In genomic region chr10:27969931-27970330, GRCh38 we compare ENCODE assay signal across 7 cellular contexts. TPM values are rescaled to one million over a fixed set of nuclear protein-coding genes. Genes with fewer than 3 reads are reported as not detected.
"Had no signal": no experiment of that assay in that cellular context is flagged by ENCODE, and none has a peak within 500 bp of the region (broad histone marks: within the 10 kb centered on the region; RNA-seq: fewer than 3 reads in every experiment).

No MANE protein-coding gene starts in this region.

RNA-seq across cellular contexts. Expression of gene ODAD2, which starts 28.9 kb away (rescaled TPM):
- total RNA-seq: activated B cell treated with CpG ODN at 0.5 μM for 24 hours; activated CD4-positive, alpha-beta memory T cell treated with anti-CD3 and anti-CD28 coated beads, Interleukin-2, amount 10 ng/mL, durations not matched to agents 7 days and 5 days; activated CD4-positive, alpha-beta T cell treated with anti-CD3 and anti-CD28 coated beads, Interleukin-2, amount 10 ng/mL, durations not matched to agents 24 days and 14 days; activated CD4-positive, alpha-beta T cell treated with anti-CD3 and anti-CD28 coated beads, Interleukin-2, amount 10 ng/mL, durations not matched to agents 7 days and 5 days; activated CD8-positive, alpha-beta memory T cell treated with anti-CD3 and anti-CD28 coated beads, Interleukin-2, amount 10 ng/mL, durations not matched to agents 7 days and 5 days; activated CD8-positive, alpha-beta T cell treated with anti-CD3 and anti-CD28 coated beads, Interleukin-2, amount 10 ng/mL, durations not matched to agents 7 days and 5 days; T-helper 1 cell treated with Interleukin-12 subunit alpha and Interleukin-12 subunit beta and Interleukin-4 antibody, amounts not matched to agents 30 ng/mL and 1 ng/mL, for 36 hours had no signal
